14 cellular contexts compared by ENCODE assay signal in genomic region chr19:5563941-5564612, GRCh38. TPM values are rescaled to one million over a fixed set of nuclear protein-coding genes. Genes with fewer than 3 reads are reported as not detected.
DNase-seq lines count a peak whose midpoint lies in the region; ATAC-seq and TF ChIP-seq lines count a peak whose summit lies in the region.
"Had no signal": no experiment of that assay in that cellular context is flagged by ENCODE, and none has a peak within 500 bp of the region (broad histone marks: within the 10 kb centered on the region; RNA-seq: fewer than 3 reads in every experiment).

No MANE protein-coding gene starts in this region.

- TF ChIP-seq CTCF in cardiac fibroblast (IDR thresholded peaks at IDR 0.05; ENCODE audit: low read depth, low read length) (no peak), omental fat pad (IDR thresholded peaks at IDR 0.05) (no peak)

- DNase-seq in DMS53 (lab: John Stamatoyannopoulos, UW) (peak; percentile 53), DMS53 treated with DMSO at 0.1 percent for 48 hours (lab: John Stamatoyannopoulos, UW; ENCODE audit: unreplicated experiment) (no peak), M059J (ENCODE audit: low read depth) (peak; percentile 91), cardiac fibroblast (ENCODE audit: low read depth in 2 of 2) (peak; percentile 10 to 11), renal cortical epithelial cell (ENCODE audit: low read depth) (peak; percentile 47), GM19238 (ENCODE audit: insufficient read length, low spot score) (no peak), inferior parietal cortex (ENCODE audit: extremely low spot score) (no peak), omental fat pad (ENCODE audit: low spot score) (no peak)
- DNase-seq: 8988T; activated gamma-delta T cell; naive thymus-derived CD4-positive, alpha-beta T cell; NCI-H1092; NCI-H82; T-helper 17 cell had no signal

- no peak for ATAC-seq in omental fat pad (ENCODE audit: low FRiP score)
- ATAC-seq: naive thymus-derived CD4-positive, alpha-beta T cell; T-helper 17 cell had no signal

- H3K4me3 ChIP-seq in cardiac fibroblast (replicated peaks in 1 of 2; ENCODE audit: low read depth in 2 of 2, low read length in 2 of 2), result no peak overlapping the region

RNA-seq across cellular contexts. Expression of gene TINCR, which starts 3.7 kb away (rescaled TPM):
- total RNA-seq in M059J (2014; rRNA removed; shearing (Covaris generic)), result 0.10 and 0.12 TPM in 2 replicates
- total RNA-seq in renal cortical epithelial cell (not detected in 2 replicates), omental fat pad (1 to 10 TPM in 3 of 4 donors, not detected in 1; 1.7 to 8.6 (median 1.8) TPM)

RNA-seq across cellular contexts. Expression of gene SAFB2, which starts 58.5 kb away (rescaled TPM):
- total RNA-seq in M059J (2014; rRNA removed; shearing (Covaris generic)), result 12.6 and 21.0 TPM in 2 replicates
- total RNA-seq in renal cortical epithelial cell, result 12.3 and 57.2 TPM in 2 replicates
- 10 to 100 TPM; 32.0 to 77.9 (median 51.1) TPM for total RNA-seq in omental fat pad

RNA-seq across cellular contexts. Expression of gene SAFB, which starts 58.8 kb away (rescaled TPM):
- 10.3 and 27.8 TPM in 2 replicates for total RNA-seq in M059J (2014; rRNA removed; shearing (Covaris generic))
- total RNA-seq in renal cortical epithelial cell, result 16.5 and 86.8 TPM in 2 replicates
- total RNA-seq in omental fat pad, result 100 to 1,000 TPM in 2 of 4 donors, 10 to 100 TPM in 2; 56.7 to 139 (median 86.9) TPM

Comparison
In these comparisons a context has a peak if more than half of its experiments do, and no peak if none do; other contexts are left out.
1. DNase-seq: peak in DMS53 (single experiment), M059J (single experiment), cardiac fibroblast (2 of 2) and renal cortical epithelial cell (single experiment); none in DMS53 treated with DMSO at 0.1 percent for 48 hours (single experiment), GM19238 (single experiment), inferior parietal cortex (single experiment) and omental fat pad (single experiment).